In the genomic region with DNA sequence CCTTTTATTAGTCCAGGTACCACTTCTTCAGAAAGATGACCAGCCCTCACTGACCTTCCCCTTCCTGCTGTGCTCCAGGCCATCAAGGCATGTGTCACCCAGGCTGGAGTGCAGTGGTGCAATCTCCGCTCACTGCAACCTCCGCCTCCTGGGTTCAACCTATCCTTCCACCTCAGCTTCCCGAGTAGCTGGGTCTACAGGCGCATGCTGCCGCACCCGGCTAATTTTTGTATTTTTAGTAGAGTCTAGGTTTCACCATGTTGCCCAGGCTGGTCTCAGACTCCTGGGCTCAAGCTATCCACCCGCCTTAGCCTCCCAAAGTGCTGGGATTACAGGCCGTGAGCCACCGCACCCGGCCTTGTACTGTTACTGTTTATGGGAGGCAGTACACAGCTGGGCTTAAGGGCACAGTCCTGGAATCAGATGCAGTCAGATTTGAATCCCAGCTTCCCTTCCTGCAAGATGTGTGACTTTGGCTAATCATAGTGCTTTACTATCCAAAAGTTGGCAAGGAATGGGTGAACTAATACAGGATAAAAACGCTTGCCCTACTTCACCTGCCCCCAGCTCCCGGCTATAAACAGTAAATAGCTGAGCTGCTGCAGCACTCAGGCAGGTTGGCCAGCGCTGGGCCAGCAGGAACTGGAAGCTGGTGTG, we compare ENCODE assay signal across 1 cellular context.
TF ChIP-seq lines count a peak whose summit lies in the region.

No MANE protein-coding gene starts in this region.

TF ChIP-seq in K562, 482 proteins besides CTCF, POLR2A, EP300 and RAD21:
- TF ChIP-seq ZNF57 (CRISPR knock-in tag; IDR thresholded peaks at IDR 0.05), result no peak
- TF ChIP-seq, protein P1, sequence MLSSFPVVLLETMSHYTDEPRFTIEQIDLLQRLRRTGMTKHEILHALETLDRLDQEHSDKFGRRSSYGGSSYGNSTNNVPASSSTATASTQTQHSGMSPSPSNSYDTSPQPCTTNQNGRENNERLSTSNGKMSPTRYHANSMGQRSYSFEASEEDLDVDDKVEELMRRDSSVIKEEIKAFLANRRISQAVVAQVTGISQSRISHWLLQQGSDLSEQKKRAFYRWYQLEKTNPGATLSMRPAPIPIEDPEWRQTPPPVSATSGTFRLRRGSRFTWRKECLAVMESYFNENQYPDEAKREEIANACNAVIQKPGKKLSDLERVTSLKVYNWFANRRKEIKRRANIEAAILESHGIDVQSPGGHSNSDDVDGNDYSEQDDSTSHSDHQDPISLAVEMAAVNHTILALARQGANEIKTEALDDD (IDR thresholded peaks at IDR 0.05), result 0 out of 2 replicates have a peak, but pooled peaks have one; percentile 17
- TF ChIP-seq, protein P2, sequence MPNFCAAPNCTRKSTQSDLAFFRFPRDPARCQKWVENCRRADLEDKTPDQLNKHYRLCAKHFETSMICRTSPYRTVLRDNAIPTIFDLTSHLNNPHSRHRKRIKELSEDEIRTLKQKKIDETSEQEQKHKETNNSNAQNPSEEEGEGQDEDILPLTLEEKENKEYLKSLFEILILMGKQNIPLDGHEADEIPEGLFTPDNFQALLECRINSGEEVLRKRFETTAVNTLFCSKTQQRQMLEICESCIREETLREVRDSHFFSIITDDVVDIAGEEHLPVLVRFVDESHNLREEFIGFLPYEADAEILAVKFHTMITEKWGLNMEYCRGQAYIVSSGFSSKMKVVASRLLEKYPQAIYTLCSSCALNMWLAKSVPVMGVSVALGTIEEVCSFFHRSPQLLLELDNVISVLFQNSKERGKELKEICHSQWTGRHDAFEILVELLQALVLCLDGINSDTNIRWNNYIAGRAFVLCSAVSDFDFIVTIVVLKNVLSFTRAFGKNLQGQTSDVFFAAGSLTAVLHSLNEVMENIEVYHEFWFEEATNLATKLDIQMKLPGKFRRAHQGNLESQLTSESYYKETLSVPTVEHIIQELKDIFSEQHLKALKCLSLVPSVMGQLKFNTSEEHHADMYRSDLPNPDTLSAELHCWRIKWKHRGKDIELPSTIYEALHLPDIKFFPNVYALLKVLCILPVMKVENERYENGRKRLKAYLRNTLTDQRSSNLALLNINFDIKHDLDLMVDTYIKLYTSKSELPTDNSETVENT (CRISPR knock-in tag; IDR thresholded peaks at IDR 0.05), result no peak
- TF ChIP-seq MYNN (IDR thresholded peaks at IDR 0.05), result 0 out of 2 replicates have a peak, but pooled peaks have one; percentile 5
- TF ChIP-seq MYNN (CRISPR knock-in tag; IDR thresholded peaks at IDR 0.05), result no peak
- no peak for TF ChIP-seq WHSC1 (IDR thresholded peaks at IDR 0.05; ENCODE audit: low read length)
- no peak for TF ChIP-seq C11orf30 (IDR thresholded peaks at IDR 0.05; ENCODE audit: low read depth)
- peak; percentile 3 for TF ChIP-seq ZNF146 (CRISPR knock-in tag; IDR thresholded peaks at IDR 0.05; ENCODE audit: unreplicated experiment)
- peak; percentile 56 for TF ChIP-seq ZFX (CRISPR knock-in tag; IDR thresholded peaks at IDR 0.05)
- 0 out of 2 replicates have a peak, but pooled peaks have one; percentile 9 for TF ChIP-seq SMARCA5 (IDR thresholded peaks at IDR 0.05)
- no peak for TF ChIP-seq TAL1 (IDR thresholded peaks at IDR 0.05)
- TF ChIP-seq, protein P3, sequence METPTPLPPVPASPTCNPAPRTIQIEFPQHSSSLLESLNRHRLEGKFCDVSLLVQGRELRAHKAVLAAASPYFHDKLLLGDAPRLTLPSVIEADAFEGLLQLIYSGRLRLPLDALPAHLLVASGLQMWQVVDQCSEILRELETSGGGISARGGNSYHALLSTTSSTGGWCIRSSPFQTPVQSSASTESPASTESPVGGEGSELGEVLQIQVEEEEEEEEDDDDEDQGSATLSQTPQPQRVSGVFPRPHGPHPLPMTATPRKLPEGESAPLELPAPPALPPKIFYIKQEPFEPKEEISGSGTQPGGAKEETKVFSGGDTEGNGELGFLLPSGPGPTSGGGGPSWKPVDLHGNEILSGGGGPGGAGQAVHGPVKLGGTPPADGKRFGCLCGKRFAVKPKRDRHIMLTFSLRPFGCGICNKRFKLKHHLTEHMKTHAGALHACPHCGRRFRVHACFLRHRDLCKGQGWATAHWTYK (CRISPR knock-in tag; IDR thresholded peaks at IDR 0.05), result no peak
- no peak for TF ChIP-seq ZNF444 (CRISPR knock-in tag; IDR thresholded peaks at IDR 0.05)
